2 cellular contexts compared by ENCODE assay signal in the genomic region with DNA sequence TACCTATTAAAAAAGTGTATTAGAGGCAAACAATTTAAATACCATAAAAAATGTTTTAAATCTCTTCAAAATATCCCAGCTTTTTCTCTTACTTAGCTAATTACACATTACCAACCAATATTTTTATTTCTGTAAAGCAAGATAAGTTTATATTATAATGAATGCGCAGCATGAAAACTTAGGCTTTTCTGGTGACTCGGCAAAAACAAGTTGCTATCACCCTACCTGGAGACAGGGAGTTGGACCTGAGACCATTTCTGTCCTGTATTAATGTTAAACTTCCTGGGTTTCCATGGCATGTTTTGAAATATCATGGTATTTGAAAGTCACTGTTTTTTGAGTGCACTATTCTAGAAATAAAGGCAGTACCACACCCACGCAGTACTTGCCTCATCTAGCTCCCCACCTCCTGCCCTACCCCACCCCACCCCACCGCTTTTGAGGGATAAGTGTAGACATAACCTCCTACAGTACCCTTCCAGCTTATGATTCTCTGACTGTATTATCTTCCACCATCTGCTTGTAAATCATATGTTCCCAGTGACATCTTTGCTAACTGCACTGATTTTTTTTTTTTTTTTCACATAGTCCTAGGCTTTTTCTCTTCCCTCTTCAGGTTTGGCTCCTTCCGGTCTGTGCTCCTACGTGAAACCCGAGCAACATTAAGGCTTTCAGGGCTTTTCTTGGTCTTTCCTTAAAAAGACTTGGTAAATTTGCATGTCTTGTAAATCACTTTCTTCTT.
TF ChIP-seq lines count a peak whose summit lies in the region.

No MANE protein-coding gene starts in this region.

TF ChIP-seq in GM23338, 12 proteins besides CTCF, POLR2A, EP300 and RAD21:
- TF ChIP-seq EZH2 (IDR thresholded peaks at IDR 0.05; ENCODE audit: low read depth, unreplicated experiment): no peak
- TF ChIP-seq NANOG (IDR thresholded peaks at IDR 0.05; ENCODE audit: borderline replicate concordance): no peak
- TF ChIP-seq CREB1 (CRISPR knock-in tag; IDR thresholded peaks at IDR 0.05; ENCODE audit: low read depth): no peak
- TF ChIP-seq ZNF331 (CRISPR knock-in tag; IDR thresholded peaks at IDR 0.05; ENCODE audit: low read depth): no peak

TF ChIP-seq in K562, 482 proteins besides CTCF, POLR2A, EP300 and RAD21:
- TF ChIP-seq MAFK (IDR thresholded peaks at IDR 0.05; ENCODE audit: low read length) (peak; percentile 53; the same call in 1 of the 2 replicates), POLR2B (IDR thresholded peaks at IDR 0.05; ENCODE audit: low read depth, partially characterized antibody) (no peak), MCM7 (IDR thresholded peaks at IDR 0.05) (no peak), MEIS2 (IDR thresholded peaks at IDR 0.05; ENCODE audit: partially characterized antibody) (peak; percentile 90), TAL1 (IDR thresholded peaks at IDR 0.05) (0 out of 2 replicates have a peak, but pooled peaks have one; percentile 16), NKRF (IDR thresholded peaks at IDR 0.05; ENCODE audit: borderline replicate concordance) (0 out of 2 replicates have a peak, but pooled peaks have one; percentile 11), NFE2 (IDR thresholded peaks at IDR 0.05; ENCODE audit: low read depth) (peak; percentile 68), EGR1 (conservative IDR thresholded peaks at IDR 0.05) (peak; percentile 63), KDM1A (IDR thresholded peaks at IDR 0.05) (peak; percentile 88 to 89), SNIP1 (IDR thresholded peaks at IDR 0.05; ENCODE audit: low read depth) (no peak), ZNF24 (IDR thresholded peaks at IDR 0.05) (no peak), LARP7 (IDR thresholded peaks at IDR 0.05) (no peak), ARID1B (IDR thresholded peaks at IDR 0.05) (peak; percentile 31; the same call in 1 of the 2 replicates), C11orf30 (IDR thresholded peaks at IDR 0.05; ENCODE audit: low read depth) (peak; percentile 89), CBFA2T3 (IDR thresholded peaks at IDR 0.05) (peak; percentile 71), ZNF384 (IDR thresholded peaks at IDR 0.05; ENCODE audit: low read depth, low read length) (peak; percentile 71), BRD4 (IDR thresholded peaks at IDR 0.05) (no peak), HMBOX1 (IDR thresholded peaks at IDR 0.05) (no peak), DACH1 (IDR thresholded peaks at IDR 0.05; ENCODE audit: partially characterized antibody) (peak; percentile 23), MAFG (tag; conservative IDR thresholded peaks at IDR 0.05) (peak; percentile 72), HDAC2 (IDR thresholded peaks at IDR 0.05) (0 out of 2 replicates have a peak, but pooled peaks have one; percentile 55), FOXP4 (CRISPR knock-in tag; IDR thresholded peaks at IDR 0.05; ENCODE audit: borderline replicate concordance) (no peak), NFE2L1 (tag; IDR thresholded peaks at IDR 0.05; ENCODE audit: borderline replicate concordance, low read depth) (peak; percentile 25; the same call in 1 of the 2 replicates), CHD2 (IDR thresholded peaks at IDR 0.05; ENCODE audit: low read depth, low read length) (no peak), RCOR1 (IDR thresholded peaks at IDR 0.05; ENCODE audit: borderline replicate concordance in 1 of 2, low read depth in 2 of 2, low read length in 2 of 2) (peak in 1 of 2 experiments; percentile 81; a peak in 2 of 4 replicates), ZNF316 (IDR thresholded peaks at IDR 0.05) (peak; percentile 88), HDAC1 (IDR thresholded peaks at IDR 0.05) (peak in 1 of 2 experiments; percentile 84; a peak in 2 of 4 replicates), MAFF (IDR thresholded peaks at IDR 0.05; ENCODE audit: low read length) (peak; percentile 74), PHF21A (IDR thresholded peaks at IDR 0.05; ENCODE audit: borderline replicate concordance, low read depth) (peak; percentile 94; the same call in 1 of the 2 replicates), NFATC3 (IDR thresholded peaks at IDR 0.05) (no peak)
- TF ChIP-seq, protein P1, sequence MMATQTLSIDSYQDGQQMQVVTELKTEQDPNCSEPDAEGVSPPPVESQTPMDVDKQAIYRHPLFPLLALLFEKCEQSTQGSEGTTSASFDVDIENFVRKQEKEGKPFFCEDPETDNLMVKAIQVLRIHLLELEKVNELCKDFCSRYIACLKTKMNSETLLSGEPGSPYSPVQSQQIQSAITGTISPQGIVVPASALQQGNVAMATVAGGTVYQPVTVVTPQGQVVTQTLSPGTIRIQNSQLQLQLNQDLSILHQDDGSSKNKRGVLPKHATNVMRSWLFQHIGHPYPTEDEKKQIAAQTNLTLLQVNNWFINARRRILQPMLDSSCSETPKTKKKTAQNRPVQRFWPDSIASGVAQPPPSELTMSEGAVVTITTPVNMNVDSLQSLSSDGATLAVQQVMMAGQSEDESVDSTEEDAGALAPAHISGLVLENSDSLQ (IDR thresholded peaks at IDR 0.05): peak; percentile 93
- TF ChIP-seq, protein P2, sequence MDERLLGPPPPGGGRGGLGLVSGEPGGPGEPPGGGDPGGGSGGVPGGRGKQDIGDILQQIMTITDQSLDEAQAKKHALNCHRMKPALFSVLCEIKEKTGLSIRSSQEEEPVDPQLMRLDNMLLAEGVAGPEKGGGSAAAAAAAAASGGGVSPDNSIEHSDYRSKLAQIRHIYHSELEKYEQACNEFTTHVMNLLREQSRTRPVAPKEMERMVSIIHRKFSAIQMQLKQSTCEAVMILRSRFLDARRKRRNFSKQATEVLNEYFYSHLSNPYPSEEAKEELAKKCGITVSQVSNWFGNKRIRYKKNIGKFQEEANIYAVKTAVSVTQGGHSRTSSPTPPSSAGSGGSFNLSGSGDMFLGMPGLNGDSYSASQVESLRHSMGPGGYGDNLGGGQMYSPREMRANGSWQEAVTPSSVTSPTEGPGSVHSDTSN (CRISPR knock-in tag; IDR thresholded peaks at IDR 0.05; ENCODE audit: low read depth): no peak
- TF ChIP-seq, protein P2 (tag; conservative IDR thresholded peaks at IDR 0.05; ENCODE audit: low read depth): peak; percentile 84
